19 cellular contexts compared by ENCODE assay signal in genomic region chr7:78055160-78055559, GRCh38.
DNase-seq lines count a peak whose midpoint lies in the region; FAIRE-seq and TF ChIP-seq lines count a peak whose summit lies in the region.
"Had no signal": no experiment of that assay in that cellular context is flagged by ENCODE, and none has a peak within 500 bp of the region (broad histone marks: within the 10 kb centered on the region; RNA-seq: fewer than 3 reads in every experiment).

No MANE protein-coding gene starts in this region.

- FAIRE-seq in bronchial epithelial cell (lab: Jason Lieb, UNC) = peak; percentile 50
- FAIRE-seq: A204.1, GM12878 had no signal

- H3K9ac ChIP-seq in neural progenitor cell = no peak overlapping the region
- H3K9ac ChIP-seq: BLaER1 treated with 17β-estradiol and CSF1 and Interleukin-3, amounts not matched to agents 10 nM and 100 nM had no signal

- peaks cover 21% of the 10 kb centered on the region for H3K4me1 ChIP-seq in neural progenitor cell

- no peak overlapping the region for H3K4me3 ChIP-seq in bronchial epithelial cell (ENCODE audit: low read depth, low read length)
- no peak overlapping the region for H3K4me3 ChIP-seq in neural progenitor cell
- H3K4me3 ChIP-seq: BLaER1 treated with 17β-estradiol and CSF1 and Interleukin-3, amounts not matched to agents 10 nM and 100 nM; GM12878; GM23338 had no signal

- no peaks in the 10 kb centered on the region for H3K27me3 ChIP-seq in bronchial epithelial cell (ENCODE audit: control insufficient read depth, insufficient read depth, low read length)
- H3K27me3 ChIP-seq in neural progenitor cell = no peaks in the 10 kb centered on the region
- H3K27me3 ChIP-seq: BLaER1 treated with 17β-estradiol and CSF1 and Interleukin-3, amounts not matched to agents 10 nM and 100 nM had no signal

- peaks cover 51% of the 10 kb centered on the region for H3K4me1 Mint-ChIP-seq in neural progenitor cell
- H3K4me1 Mint-ChIP-seq: CD8-positive, alpha-beta memory T cell had no signal

- no peaks in the 10 kb centered on the region for H4K20me1 ChIP-seq in neural progenitor cell (ENCODE audit: low read depth)
- H4K20me1 ChIP-seq: BLaER1 treated with 17β-estradiol and CSF1 and Interleukin-3, amounts not matched to agents 10 nM and 100 nM had no signal

- H3K27me3 Mint-ChIP-seq in neural progenitor cell (ENCODE audit: insufficient read depth, low read depth) = peaks cover 3% of the 10 kb centered on the region

- no peaks in the 10 kb centered on the region for H3K79me2 ChIP-seq in neural progenitor cell (ENCODE audit: low read depth)

- H3K27ac ChIP-seq in neural progenitor cell = no peak overlapping the region
- H3K27ac ChIP-seq: BLaER1 treated with 17β-estradiol and CSF1 and Interleukin-3, amounts not matched to agents 10 nM and 100 nM; HL-60 had no signal

- H3K9me3 ChIP-seq in neural progenitor cell (ENCODE audit: low read depth) = no peaks in the 10 kb centered on the region
- H3K9me3 ChIP-seq: BLaER1 treated with 17β-estradiol and CSF1 and Interleukin-3, amounts not matched to agents 10 nM and 100 nM had no signal

- H3K9me3 Mint-ChIP-seq in neural progenitor cell = no peaks in the 10 kb centered on the region
- H3K9me3 Mint-ChIP-seq: CD8-positive, alpha-beta memory T cell; GM23338 had no signal

- H3K27ac Mint-ChIP-seq in neural progenitor cell = peak overlapping the region; percentile 18
- H3K27ac Mint-ChIP-seq: CD8-positive, alpha-beta memory T cell; GM23338 had no signal

- peak; percentile 45 for DNase-seq in NCI-H2171 treated with DMSO at 0.1 percent for 48 hours (lab: John Stamatoyannopoulos, UW)
- no peak for DNase-seq in NCI-H2171 (lab: John Stamatoyannopoulos, UW)
- peak; percentile 46 for DNase-seq in NCI-H2227 (lab: John Stamatoyannopoulos, UW; ENCODE audit: unreplicated experiment)
- DNase-seq in bronchial epithelial cell (ENCODE audit: low read depth) = peak; percentile 17
- DNase-seq in neural progenitor cell (ENCODE audit: low spot score) = no peak
- no peak for DNase-seq in NCI-H1436 treated with DMSO at 0.1 percent for 48 hours (lab: John Stamatoyannopoulos, UW)
- DNase-seq in stimulated activated CD4-positive, alpha-beta T cell treated with anti-CD3 and anti-CD28 coated beads, Interleukin-2, amount 100 ng/mL, for 24 hours = no peak
- no peak for DNase-seq in AG08395 (ENCODE audit: low spot score)
- DNase-seq: CD8-positive, alpha-beta memory T cell; GDM1; NCI-H1092; NCI-H2029; NCI-H446; NCI-H82 had no signal

- H3K36me3 ChIP-seq in bronchial epithelial cell (ENCODE audit: control insufficient read depth, insufficient read depth, low read length) (no peaks in the 10 kb centered on the region), neural progenitor cell (no peaks in the 10 kb centered on the region)
- H3K36me3 ChIP-seq: BLaER1 treated with 17β-estradiol and CSF1 and Interleukin-3, amounts not matched to agents 10 nM and 100 nM had no signal

- H3K4me2 ChIP-seq in neural progenitor cell = no peak overlapping the region
- H3K4me2 ChIP-seq: BLaER1 treated with 17β-estradiol and CSF1 and Interleukin-3, amounts not matched to agents 10 nM and 100 nM; GM23338 had no signal

- no peak overlapping the region for H2AFZ ChIP-seq in neural progenitor cell (replicated peaks)
- H2AFZ ChIP-seq: GM23338 had no signal

- TF ChIP-seq CTCF in bronchial epithelial cell (IDR thresholded peaks at IDR 0.05; ENCODE audit: insufficient read depth, low read length, severe bottlenecking) = no peak
- TF ChIP-seq CTCF in neural progenitor cell (IDR thresholded peaks at IDR 0.05) = no peak

- peaks cover 7% of the 10 kb centered on the region for H3F3A ChIP-seq in neural progenitor cell (ENCODE audit: low read depth)

- H3K4me3 Mint-ChIP-seq in neural progenitor cell = no peak overlapping the region
- H3K4me3 Mint-ChIP-seq: CD8-positive, alpha-beta memory T cell; GM23338 had no signal

- H3K36me3 Mint-ChIP-seq in neural progenitor cell = no peaks in the 10 kb centered on the region
- H3K36me3 Mint-ChIP-seq: CD8-positive, alpha-beta memory T cell had no signal

Comparison
In these comparisons a context has a peak if more than half of its experiments do, and no peak if none do; other contexts are left out.
1. DNase-seq: peak in NCI-H2171 treated with DMSO at 0.1 percent for 48 hours (single experiment), NCI-H2227 (single experiment) and bronchial epithelial cell (single experiment); none in NCI-H2171 (single experiment), neural progenitor cell (single experiment), NCI-H1436 treated with DMSO at 0.1 percent for 48 hours (single experiment), stimulated activated CD4-positive, alpha-beta T cell treated with anti-CD3 and anti-CD28 coated beads, Interleukin-2, amount 100 ng/mL, for 24 hours (0 of 2) and AG08395 (single experiment).